ENCODE assay signal across 17 cellular contexts in the genomic region with DNA sequence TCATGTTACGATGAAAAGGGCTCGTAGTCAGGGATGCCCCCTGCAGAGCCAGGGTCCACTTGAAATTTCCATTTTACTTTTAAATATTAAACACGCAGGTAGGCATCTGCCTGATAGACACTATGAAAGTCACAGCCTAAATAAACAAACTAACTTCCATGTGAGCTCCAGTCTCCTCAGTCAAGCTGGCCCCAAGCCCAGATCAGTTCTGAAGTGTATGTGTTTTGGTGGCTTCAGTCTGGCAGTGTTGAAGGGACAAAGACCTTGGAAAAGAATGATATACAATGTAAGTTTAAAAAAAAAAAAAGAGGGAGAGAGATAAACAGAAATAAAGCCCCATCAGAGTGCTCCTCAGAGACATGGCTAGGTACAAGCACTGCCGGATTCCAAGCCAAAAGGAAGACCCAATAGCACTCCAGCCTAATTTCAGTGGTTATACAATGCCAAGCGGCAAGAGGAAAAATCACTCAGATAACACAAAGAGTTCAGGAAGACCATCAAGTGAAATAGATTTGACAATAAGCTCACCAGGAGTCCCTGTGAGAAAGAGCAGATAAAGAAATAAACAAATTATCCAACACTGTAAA.
DNase-seq lines count a peak whose midpoint lies in the region; ATAC-seq and TF ChIP-seq lines count a peak whose summit lies in the region.
"Had no signal": no experiment of that assay in that cellular context is flagged by ENCODE, and none has a peak within 500 bp of the region (broad histone marks: within the 10 kb centered on the region; RNA-seq: fewer than 3 reads in every experiment).

No MANE protein-coding gene starts in this region.

- no peak overlapping the region for H3K4me3 Mint-ChIP-seq in osteocyte (ENCODE audit: unreplicated experiment)
- H3K4me3 Mint-ChIP-seq: activated B cell treated with CpG ODN at 0.5 μM for 24 hours had no signal

- H3K27ac ChIP-seq in brain microvascular endothelial cell: peak overlapping the region; percentile 70
- H3K27ac ChIP-seq: colonic mucosa, ovary, RWPE1, upper lobe of left lung had no signal

- no peaks in the 10 kb centered on the region for H3K9me3 ChIP-seq in BE2C
- H3K9me3 ChIP-seq: colonic mucosa, ovary, upper lobe of left lung had no signal

- H3K36me3 Mint-ChIP-seq in osteocyte (ENCODE audit: unreplicated experiment): peaks cover 22% of the 10 kb centered on the region

- no peak for TF ChIP-seq CTCF in brain microvascular endothelial cell (IDR thresholded peaks at IDR 0.05; ENCODE audit: low read depth, low read length, missing control alignments)
- TF ChIP-seq CTCF in osteocyte (IDR thresholded peaks at IDR 0.05): no peak
- TF ChIP-seq CTCF in BE2C (IDR thresholded peaks at IDR 0.05; ENCODE audit: low read depth, low read length): no peak

- in situ Hi-C loops in brain microvascular endothelial cell (cut with HindIII; ENCODE audit: low pct_ligation_motif_present, low sequenced_read_pairs): no loop called here

- no peak overlapping the region for H3K4me3 ChIP-seq in brain microvascular endothelial cell (ENCODE audit: low read depth, low read length)
- no peak overlapping the region for H3K4me3 ChIP-seq in BE2C (ENCODE audit: low read depth, low read length)
- H3K4me3 ChIP-seq: colonic mucosa, ovary, upper lobe of left lung had no signal

- peak overlapping the region; percentile 70 for H3K27ac Mint-ChIP-seq in osteocyte (ENCODE audit: unreplicated experiment)
- H3K27ac Mint-ChIP-seq: activated B cell treated with CpG ODN at 0.5 μM for 24 hours had no signal

- H3K4me1 ChIP-seq in BE2C: no peaks in the 10 kb centered on the region
- H3K4me1 ChIP-seq: colonic mucosa had no signal

- no peaks in the 10 kb centered on the region for H3K9me3 Mint-ChIP-seq in osteocyte (ENCODE audit: unreplicated experiment)
- H3K9me3 Mint-ChIP-seq: activated B cell treated with CpG ODN at 0.5 μM for 24 hours had no signal

- ATAC-seq in HG03095 (IDR thresholded peaks at IDR 0.05; ENCODE audit: unreplicated experiment): no peak

- DNase-seq in EH (ENCODE audit: low read depth) (peak; percentile 57), NCI-H2196 treated with DMSO at 0.1 percent for 48 hours (lab: John Stamatoyannopoulos, UW; ENCODE audit: unreplicated experiment) (peak; percentile 33), brain microvascular endothelial cell (peak; percentile 28), osteocyte (ENCODE audit: extremely low spot score, unreplicated experiment) (no peak), cerebellar cortex (ENCODE audit: low spot score) (no peak), BE2C (no peak), GOT3 (lab: John Stamatoyannopoulos, UW) (no peak)
- DNase-seq: activated B cell treated with CpG ODN at 0.5 μM for 24 hours, activated gamma-delta T cell, Calu3, colonic mucosa, kidney glomerular epithelial cell, NCI-H1694 had no signal

- H3K36me3 ChIP-seq in brain microvascular endothelial cell (replicated peaks) (no peaks in the 10 kb centered on the region), BE2C (no peaks in the 10 kb centered on the region)
- H3K36me3 ChIP-seq: colonic mucosa, ovary, upper lobe of left lung had no signal

- no peaks in the 10 kb centered on the region for H3K27me3 Mint-ChIP-seq in osteocyte (ENCODE audit: unreplicated experiment)
- H3K27me3 Mint-ChIP-seq: activated B cell treated with CpG ODN at 0.5 μM for 24 hours had no signal

- no peaks in the 10 kb centered on the region for H3K27me3 ChIP-seq in brain microvascular endothelial cell (replicated peaks)
- no peaks in the 10 kb centered on the region for H3K27me3 ChIP-seq in BE2C
- H3K27me3 ChIP-seq: colonic mucosa, ovary, upper lobe of left lung had no signal

- peaks cover 36% of the 10 kb centered on the region for H3K4me1 Mint-ChIP-seq in osteocyte (ENCODE audit: unreplicated experiment)
- H3K4me1 Mint-ChIP-seq: activated B cell treated with CpG ODN at 0.5 μM for 24 hours had no signal

Comparison
In these comparisons a context has a peak if more than half of its experiments do, and no peak if none do; other contexts are left out.
1. DNase-seq: peak in EH (single experiment), NCI-H2196 treated with DMSO at 0.1 percent for 48 hours (single experiment) and brain microvascular endothelial cell (single experiment); none in osteocyte (single experiment), cerebellar cortex (single experiment), BE2C (single experiment) and GOT3 (single experiment).